8 cellular contexts compared by ENCODE assay signal in the genomic region with DNA sequence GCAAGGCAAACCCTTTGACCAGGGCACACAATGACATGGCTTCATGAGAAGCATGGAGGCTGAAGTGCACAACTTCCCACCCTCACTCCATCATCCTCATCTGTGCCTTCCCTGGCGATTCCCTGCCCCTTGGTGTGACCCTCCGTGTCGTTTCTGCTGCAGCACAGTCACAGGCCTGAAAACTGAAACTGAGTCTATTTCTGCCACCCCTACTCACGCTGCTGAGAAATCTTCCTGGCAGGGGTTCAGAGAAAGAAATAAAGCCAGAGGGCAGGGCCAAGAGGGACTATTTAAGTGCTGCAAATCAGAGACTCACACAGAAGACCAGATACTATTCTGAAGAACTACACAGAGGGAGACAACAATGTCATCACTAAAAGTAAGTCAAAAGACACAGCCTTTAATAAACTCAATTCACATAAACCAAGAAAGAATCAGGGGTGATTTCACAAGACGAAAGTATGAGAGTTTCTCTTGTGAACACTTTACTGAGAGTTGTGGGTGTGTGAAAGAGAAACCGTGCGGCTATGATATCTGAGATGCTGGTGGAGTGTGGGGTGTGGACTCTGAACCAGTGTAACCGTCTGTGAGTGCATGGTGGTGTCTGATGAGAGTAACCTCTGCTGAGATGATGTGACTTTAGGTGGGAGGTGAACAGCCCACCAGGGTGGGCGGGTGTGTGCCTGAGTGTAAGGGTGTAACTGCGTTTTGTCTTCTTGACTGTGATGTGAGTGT. TPM values are rescaled to one million over a fixed set of nuclear protein-coding genes. Genes with fewer than 3 reads are reported as not detected.
DNase-seq lines count a peak whose midpoint lies in the region; ATAC-seq, FAIRE-seq and TF ChIP-seq lines count a peak whose summit lies in the region.

No MANE protein-coding gene starts in this region.

- peak; percentile 73 for ATAC-seq in HG02610 (IDR thresholded peaks at IDR 0.05; ENCODE audit: unreplicated experiment)
- ATAC-seq in gastrocnemius medialis: peak; percentile 86 to 89

- H3K27me3 Mint-ChIP-seq in glutamatergic neuron (ENCODE audit: unreplicated experiment): no peaks in the 10 kb centered on the region

- no peaks in the 10 kb centered on the region for H3K36me3 Mint-ChIP-seq in glutamatergic neuron (ENCODE audit: unreplicated experiment)

- H3K4me1 ChIP-seq in gastrocnemius medialis (peaks cover 19 to 30% of the 10 kb centered on the region in 2 donors), tibial artery (peaks cover 0 to 4% (median 0%) of the 10 kb centered on the region in 4 donors)

- no peak overlapping the region for H3K4me3 Mint-ChIP-seq in glutamatergic neuron (ENCODE audit: unreplicated experiment)

- H3K27ac Mint-ChIP-seq in glutamatergic neuron (ENCODE audit: unreplicated experiment): no peak overlapping the region

- peak in 1 of 2 donors; percentile 50 for TF ChIP-seq POLR2A in gastrocnemius medialis (IDR thresholded peaks at IDR 0.05)

- H3K4me1 Mint-ChIP-seq in glutamatergic neuron (ENCODE audit: low read depth, unreplicated experiment): no peaks in the 10 kb centered on the region

- H3K27me3 ChIP-seq in gastrocnemius medialis: no peaks in the 10 kb centered on the region
- H3K27me3 ChIP-seq in tibial artery: no peaks in the 10 kb centered on the region

- peak; percentile 96 for FAIRE-seq in GM18507 (lab: Jason Lieb, UNC)

- H3K9me3 Mint-ChIP-seq in glutamatergic neuron (ENCODE audit: unreplicated experiment): no peaks in the 10 kb centered on the region

- H3K36me3 ChIP-seq in gastrocnemius medialis (no peaks in the 10 kb centered on the region), tibial artery (no peaks in the 10 kb centered on the region)

- H3K27ac ChIP-seq in gastrocnemius medialis (peak overlapping the region; percentile 85 to 95 (median 92)), tibial artery (no peak overlapping the region)

- H3K9me3 ChIP-seq in gastrocnemius medialis (no peaks in the 10 kb centered on the region), tibial artery (no peaks in the 10 kb centered on the region)

- TF ChIP-seq CTCF in gastrocnemius medialis (IDR thresholded peaks at IDR 0.05 in 4 of 5, conservative IDR thresholded peaks at IDR 0.05 in 1 of 5): no peak
- no peak for TF ChIP-seq CTCF in tibial artery (IDR thresholded peaks at IDR 0.05)
- TF ChIP-seq CTCF in glutamatergic neuron (IDR thresholded peaks at IDR 0.05; ENCODE audit: partially characterized antibody, unreplicated experiment): no peak

- DNase-seq in GM18507 (ENCODE audit: extremely low spot score, insufficient read length, low read depth) (no peak), gastrocnemius medialis (peak; percentile 55 to 75), tibial artery (no peak), NK-92 (lab: John Stamatoyannopoulos, UW; ENCODE audit: unreplicated experiment) (no peak), NCI-H2196 (lab: John Stamatoyannopoulos, UW; ENCODE audit: unreplicated experiment) (no peak), glutamatergic neuron (no peak)
- peak; percentile 24 to 27 for DNase-seq in activated CD4-positive, alpha-beta T cell treated with anti-CD3 and anti-CD28 coated beads, Interleukin-2, amount 50 U/mL, for 4 hours

- in situ Hi-C loops in gastrocnemius medialis (cut with MboI; ENCODE audit: low sequenced_read_pairs in 4 of 4): loop anchor here in 1 of 4 donors (10.0 kb wide), 1 partner anchor 124 kb away; no protein-coding TSS in a partner anchor

- intact Hi-C loops in gastrocnemius medialis (cut with DNase I; ENCODE audit: low total_unique reads) (loop anchor here (5.0 to 10.0 kb wide), 4 partner anchors 88 to 293 kb away; a partner anchor contains a TSS), tibial artery (cut with DNase I; ENCODE audit: low total_unique reads) (no loop called here)

- H3K4me3 ChIP-seq in gastrocnemius medialis: peak overlapping the region; percentile 19 to 36 (median 26)
- H3K4me3 ChIP-seq in tibial artery: no peak overlapping the region

RNA-seq across cellular contexts. Expression of a gene that starts 23.5 kb away (rescaled TPM):
- total RNA-seq in gastrocnemius medialis (not detected), glutamatergic neuron (ENCODE audit: unreplicated experiment) (not detected)

RNA-seq across cellular contexts. Expression of a gene that starts 25.1 kb away (rescaled TPM):
- total RNA-seq in gastrocnemius medialis (not detected), glutamatergic neuron (ENCODE audit: unreplicated experiment) (not detected)

RNA-seq across cellular contexts. Expression of a gene that starts 58.6 kb away (rescaled TPM):
- not detected for total RNA-seq in gastrocnemius medialis
- not detected for total RNA-seq in glutamatergic neuron (ENCODE audit: unreplicated experiment)

Comparison
In these comparisons a context has a peak if more than half of its experiments do, and no peak if none do; other contexts are left out.
1. DNase-seq: peak in activated CD4-positive, alpha-beta T cell treated with anti-CD3 and anti-CD28 coated beads, Interleukin-2, amount 50 U/mL, for 4 hours (2 of 2) and gastrocnemius medialis (2 of 2); none in GM18507 (single experiment), tibial artery (0 of 2), NK-92 (single experiment), NCI-H2196 (single experiment) and glutamatergic neuron (single experiment).
2. H3K27ac ChIP-seq: peak in gastrocnemius medialis (4 of 4); none in tibial artery (0 of 2).
3. H3K4me3 ChIP-seq: peak in gastrocnemius medialis (4 of 4); none in tibial artery (0 of 2).